Comparison of ENCODE assay signal across 17 cellular contexts in genomic region chr17:78122221-78122990, GRCh38. TPM values are rescaled to one million over a fixed set of nuclear protein-coding genes. Genes with fewer than 3 reads are reported as not detected.
A peak's percentile ranks its signal among the peaks of the same experiment; 100 is the strongest.
DNase-seq lines count a peak whose midpoint lies in the region; ATAC-seq and TF ChIP-seq lines count a peak whose summit lies in the region.
"Had no signal": no experiment of that assay in that cellular context is flagged by ENCODE, and none has a peak within 500 bp of the region (broad histone marks: within the 10 kb centered on the region; RNA-seq: fewer than 3 reads in every experiment).

No MANE protein-coding gene starts in this region.

- no peaks in the 10 kb centered on the region for H3K9me3 Mint-ChIP-seq in activated CD4-positive, alpha-beta T cell treated with anti-CD3 and anti-CD28 coated beads, Interleukin-2, amount 10 ng/mL, durations not matched to agents 7 days and 5 days
- no peaks in the 10 kb centered on the region for H3K9me3 Mint-ChIP-seq in activated T-cell treated with anti-CD3 and anti-CD28 coated beads, Interleukin-2, amount 50 U/mL, for 72 hours
- H3K9me3 Mint-ChIP-seq in naive thymus-derived CD4-positive, alpha-beta T cell = peaks cover 0 to 8% (median 0%) of the 10 kb centered on the region in 11 donors

- peak overlapping the region; percentile 77 for H3K27ac ChIP-seq in naive thymus-derived CD4-positive, alpha-beta T cell (ENCODE audit: low read depth, low read length)
- H3K27ac ChIP-seq: upper lobe of right lung had no signal

- H3K4me3 Mint-ChIP-seq in activated CD4-positive, alpha-beta T cell treated with anti-CD3 and anti-CD28 coated beads, Interleukin-2, amount 10 ng/mL, durations not matched to agents 7 days and 5 days = peak overlapping the region; percentile 66
- H3K4me3 Mint-ChIP-seq in activated T-cell treated with anti-CD3 and anti-CD28 coated beads, Interleukin-2, amount 50 U/mL, for 72 hours = peak overlapping the region; percentile 78 to 85
- H3K4me3 Mint-ChIP-seq in naive thymus-derived CD4-positive, alpha-beta T cell = peak overlapping the region; percentile 84 to 99 (median 88)

- no peaks in the 10 kb centered on the region for H3K9me3 ChIP-seq in naive thymus-derived CD4-positive, alpha-beta T cell (ENCODE audit: control insufficient read depth in 2 of 3, low read length in 3 of 3)
- H3K9me3 ChIP-seq: upper lobe of right lung had no signal

- no peaks in the 10 kb centered on the region for H3K27me3 ChIP-seq in naive thymus-derived CD4-positive, alpha-beta T cell (ENCODE audit: control insufficient read depth in 2 of 2, insufficient read depth in 2 of 2, low read length in 2 of 2)
- H3K27me3 ChIP-seq: upper lobe of right lung had no signal

- no peaks in the 10 kb centered on the region for H3K27me3 Mint-ChIP-seq in activated CD4-positive, alpha-beta T cell treated with anti-CD3 and anti-CD28 coated beads, Interleukin-2, amount 10 ng/mL, durations not matched to agents 7 days and 5 days
- H3K27me3 Mint-ChIP-seq in activated T-cell treated with anti-CD3 and anti-CD28 coated beads, Interleukin-2, amount 50 U/mL, for 72 hours (ENCODE audit: low read depth) = no peaks in the 10 kb centered on the region
- no peaks in the 10 kb centered on the region for H3K27me3 Mint-ChIP-seq in naive thymus-derived CD4-positive, alpha-beta T cell

- intact Hi-C loops in naive thymus-derived CD4-positive, alpha-beta T cell (cut with micrococcal nuclease) = loop anchor here in 1 of 2 donors (10.0 kb wide), 1 partner anchor 748 kb away; no protein-coding TSS in a partner anchor

- H3K4me1 ChIP-seq in naive thymus-derived CD4-positive, alpha-beta T cell (ENCODE audit: control insufficient read depth in 2 of 2, insufficient read depth in 2 of 2, low read length in 2 of 2) = peaks cover 68 to 77% of the 10 kb centered on the region in 2 donors

- TF ChIP-seq CTCF in GM12875 (IDR thresholded peaks at IDR 0.05; ENCODE audit: borderline replicate concordance, insufficient read depth, low read depth, low read length) = no peak

- H3K4me1 Mint-ChIP-seq in activated CD4-positive, alpha-beta T cell treated with anti-CD3 and anti-CD28 coated beads, Interleukin-2, amount 10 ng/mL, durations not matched to agents 7 days and 5 days = peaks cover 68% of the 10 kb centered on the region
- H3K4me1 Mint-ChIP-seq in activated T-cell treated with anti-CD3 and anti-CD28 coated beads, Interleukin-2, amount 50 U/mL, for 72 hours (ENCODE audit: low read depth) = peaks cover 74% of the 10 kb centered on the region
- H3K4me1 Mint-ChIP-seq in naive thymus-derived CD4-positive, alpha-beta T cell = peaks cover 30 to 72% (median 58%) of the 10 kb centered on the region in 7 donors

- H3K36me3 Mint-ChIP-seq in activated CD4-positive, alpha-beta T cell treated with anti-CD3 and anti-CD28 coated beads, Interleukin-2, amount 10 ng/mL, durations not matched to agents 7 days and 5 days (ENCODE audit: low read depth) = peaks cover 66% of the 10 kb centered on the region
- peaks cover 13 to 16% of the 10 kb centered on the region in 2 donors for H3K36me3 Mint-ChIP-seq in activated T-cell treated with anti-CD3 and anti-CD28 coated beads, Interleukin-2, amount 50 U/mL, for 72 hours (ENCODE audit: insufficient read depth in 2 of 2)
- peaks cover 4 to 49% (median 18%) of the 10 kb centered on the region in 5 donors for H3K36me3 Mint-ChIP-seq in naive thymus-derived CD4-positive, alpha-beta T cell

- POLR2A ChIA-PET in activated CD4-positive, alpha-beta T cell treated with anti-CD3 and anti-CD28 coated beads, Interleukin-2, amount 10 ng/mL, durations not matched to agents 7 days and 5 days (lab: Charles Lee) = interaction anchor here (1.0 kb wide), 1 partner anchor 11 kb away, joined by 4 read pairs; no protein-coding TSS in a partner anchor
- POLR2A ChIA-PET in naive thymus-derived CD4-positive, alpha-beta T cell (lab: Charles Lee) = interaction anchor here (1.0 to 27.3 kb wide), 8 partner anchors 11 to 681 kb away, joined by 3 to 898 read pairs (median 3); partner anchors contain the start of genes C17orf99, TMC6, TMC8 and TNRC6C

- peak overlapping the region; percentile 78 for H3K27ac Mint-ChIP-seq in activated CD4-positive, alpha-beta T cell treated with anti-CD3 and anti-CD28 coated beads, Interleukin-2, amount 10 ng/mL, durations not matched to agents 7 days and 5 days
- no peak overlapping the region for H3K27ac Mint-ChIP-seq in activated T-cell treated with anti-CD3 and anti-CD28 coated beads, Interleukin-2, amount 50 U/mL, for 72 hours
- H3K27ac Mint-ChIP-seq in naive thymus-derived CD4-positive, alpha-beta T cell = peak overlapping the region; percentile 89 to 99 (median 92)

- CTCF ChIA-PET in activated CD4-positive, alpha-beta T cell treated with anti-CD3 and anti-CD28 coated beads, Interleukin-2, amount 10 ng/mL, durations not matched to agents 7 days and 5 days (lab: Charles Lee) = interaction anchor here (0.9 to 10.2 kb wide), 5 partner anchors 8 to 91 kb away, joined by 3 to 118 read pairs (median 4); partner anchors contain the start of genes BIRC5 and TMC8
- CTCF ChIA-PET in naive thymus-derived CD4-positive, alpha-beta T cell (lab: Charles Lee) = interaction anchor here (1.2 to 5.8 kb wide), 3 partner anchors 9 to 129 kb away, joined by 4 to 59 read pairs (median 4); no protein-coding TSS in a partner anchor

- ATAC-seq in activated T-cell treated with anti-CD3 and anti-CD28 coated beads, Interleukin-2, amount 50 U/mL, for 72 hours (replicated peaks in 1 of 2) = no peak
- no peak for ATAC-seq in naive thymus-derived CD4-positive, alpha-beta T cell
- ATAC-seq in HG02885 (IDR thresholded peaks at IDR 0.05; ENCODE audit: poor library complexity, unreplicated experiment) (no peak), HG02759 (IDR thresholded peaks at IDR 0.05; ENCODE audit: unreplicated experiment) (no peak)
- ATAC-seq: Panc1, upper lobe of right lung had no signal

- H3K36me3 ChIP-seq in naive thymus-derived CD4-positive, alpha-beta T cell (ENCODE audit: control insufficient read depth in 2 of 3, insufficient read depth in 3 of 3, low read length in 3 of 3) = peaks cover 23 to 70% (median 25%) of the 10 kb centered on the region in 3 experiments

- no peak for DNase-seq in activated CD4-positive, alpha-beta T cell treated with anti-CD3 and anti-CD28 coated beads, Interleukin-2, amount 10 ng/mL, durations not matched to agents 7 days and 5 days
- no peak for DNase-seq in activated CD4-positive, alpha-beta T cell treated with anti-CD3 and anti-CD28 coated beads, Interleukin-2, amount 50 U/mL, for 4 hours
- DNase-seq in activated T-cell treated with anti-CD3 and anti-CD28 coated beads, Interleukin-2, amount 50 U/mL, for 72 hours = no peak
- DNase-seq in naive thymus-derived CD4-positive, alpha-beta T cell = peak in 1 of 9 donors; percentile 31
- no peak for DNase-seq in NCI-H526 (lab: John Stamatoyannopoulos, UW)
- DNase-seq: central memory CD4-positive, alpha-beta T cell; DMS79; GOT3; NCI-H446; small intestine; T1000; upper lobe of right lung had no signal

- peak overlapping the region; percentile 41 for H3K4me3 ChIP-seq in GM12875 (ENCODE audit: low read depth, low read length)
- peak overlapping the region; percentile 46 for H3K4me3 ChIP-seq in naive thymus-derived CD4-positive, alpha-beta T cell (ENCODE audit: low read length)
- H3K4me3 ChIP-seq: upper lobe of right lung had no signal

RNA-seq across cellular contexts. Expression of gene TMC6, which starts 6.1 kb away (rescaled TPM):
- 100 to 1,000 TPM; 414 to 438 TPM for total RNA-seq in activated CD4-positive, alpha-beta T cell treated with anti-CD3 and anti-CD28 coated beads, Interleukin-2, amount 10 ng/mL, durations not matched to agents 7 days and 5 days
- 100 to 1,000 TPM; 129 to 137 TPM for total RNA-seq in activated T-cell treated with anti-CD3 and anti-CD28 coated beads, Interleukin-2, amount 50 U/mL, for 72 hours
- total RNA-seq in naive thymus-derived CD4-positive, alpha-beta T cell = 100 to 1,000 TPM; 574 to 808 (median 773) TPM
- polyA plus RNA-seq in naive thymus-derived CD4-positive, alpha-beta T cell = 100 to 1,000 TPM; 165 to 247 TPM

RNA-seq across cellular contexts. Expression of gene TMC8, which starts 8.2 kb away (rescaled TPM):
- 100 to 1,000 TPM; 331 to 364 TPM for total RNA-seq in activated CD4-positive, alpha-beta T cell treated with anti-CD3 and anti-CD28 coated beads, Interleukin-2, amount 10 ng/mL, durations not matched to agents 7 days and 5 days
- 100 to 1,000 TPM; 102 to 124 TPM for total RNA-seq in activated T-cell treated with anti-CD3 and anti-CD28 coated beads, Interleukin-2, amount 50 U/mL, for 72 hours
- 100 to 1,000 TPM; 423 to 593 (median 509) TPM for total RNA-seq in naive thymus-derived CD4-positive, alpha-beta T cell
- polyA plus RNA-seq in naive thymus-derived CD4-positive, alpha-beta T cell = 100 to 1,000 TPM in 1 of 2 donors, 10 to 100 TPM in 1; 94.4 to 217 TPM

RNA-seq across cellular contexts. Expression of gene C17orf99, which starts 23.8 kb away (rescaled TPM):
- not detected for total RNA-seq in activated CD4-positive, alpha-beta T cell treated with anti-CD3 and anti-CD28 coated beads, Interleukin-2, amount 10 ng/mL, durations not matched to agents 7 days and 5 days
- under 1 TPM in 1 of 2 donors, not detected in 1; 0.58 TPM for total RNA-seq in activated T-cell treated with anti-CD3 and anti-CD28 coated beads, Interleukin-2, amount 50 U/mL, for 72 hours
- 1 to 10 TPM in 1 of 5 experiments, under 1 TPM in 1, not detected in 3; 0.10 to 1.0 TPM for total RNA-seq in naive thymus-derived CD4-positive, alpha-beta T cell
- polyA plus RNA-seq in naive thymus-derived CD4-positive, alpha-beta T cell = not detected
- total RNA-seq: A673, upper lobe of right lung had no signal

RNA-seq across cellular contexts. Expression of gene SYNGR2, which starts 46.0 kb away (rescaled TPM):
- 10 to 100 TPM; 49.7 to 57.6 TPM for total RNA-seq in activated CD4-positive, alpha-beta T cell treated with anti-CD3 and anti-CD28 coated beads, Interleukin-2, amount 10 ng/mL, durations not matched to agents 7 days and 5 days
- 10 to 100 TPM; 87.6 to 92.0 TPM for total RNA-seq in activated T-cell treated with anti-CD3 and anti-CD28 coated beads, Interleukin-2, amount 50 U/mL, for 72 hours
- 100 to 1,000 TPM in 1 of 5 experiments, 10 to 100 TPM in 4; 47.6 to 109 (median 58.6) TPM for total RNA-seq in naive thymus-derived CD4-positive, alpha-beta T cell
- polyA plus RNA-seq in naive thymus-derived CD4-positive, alpha-beta T cell = 100 to 1,000 TPM in 1 of 2 donors, 10 to 100 TPM in 1; 94.6 to 118 TPM
